In the genomic region with DNA sequence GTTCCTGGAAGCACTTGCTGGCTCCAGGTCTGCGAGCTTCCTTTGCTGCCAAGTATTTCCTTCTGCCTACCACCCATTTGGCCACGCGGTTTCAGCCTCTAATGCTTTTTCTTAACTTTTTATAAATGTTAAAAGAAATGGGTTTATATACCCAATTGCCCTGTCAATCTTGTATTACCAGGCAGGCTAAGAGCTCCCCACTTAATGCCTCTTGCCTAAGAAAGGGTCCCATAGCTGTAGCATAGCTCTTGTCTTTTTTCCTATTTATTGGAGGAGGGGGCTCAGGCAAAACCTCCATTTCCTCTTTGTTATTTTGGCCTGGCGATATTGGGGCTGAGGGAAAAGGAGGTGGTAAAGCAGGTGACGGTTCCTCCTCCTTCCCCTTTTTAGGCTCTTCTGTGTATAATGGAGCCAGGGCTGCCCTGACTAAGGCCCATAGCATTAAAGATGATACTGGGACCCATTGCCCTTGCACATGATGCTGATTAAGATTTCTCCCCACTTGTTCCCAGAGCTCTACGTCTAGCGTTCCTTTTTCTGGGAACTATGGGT, we compare ENCODE assay signal across 8 cellular contexts. TPM values are rescaled to one million over a fixed set of nuclear protein-coding genes. Genes with fewer than 3 reads are reported as not detected.
DNase-seq lines count a peak whose midpoint lies in the region; ATAC-seq and TF ChIP-seq lines count a peak whose summit lies in the region.

No MANE protein-coding gene starts in this region.

- 50 to 53% methylated on average over 7 of the region's 7 CpGs for WGBS in heart right ventricle, 2 donors

- peaks cover 0 to 12% (median 9%) of the 10 kb centered on the region in 9 donors for H3K4me1 ChIP-seq in heart right ventricle
- peaks cover 12% of the 10 kb centered on the region for H3K4me1 ChIP-seq in SJCRH30

- H3K27ac ChIP-seq in heart right ventricle (no peak overlapping the region), SJCRH30 (no peak overlapping the region)

- H3K4me3 ChIP-seq in heart right ventricle (peak overlapping the region in 6 of 10 donors; percentile 30 to 43 (median 37)), SJCRH30 (peak overlapping the region; percentile 53)

- H3K27me3 ChIP-seq in heart right ventricle: no peaks in the 10 kb centered on the region
- H3K27me3 ChIP-seq in SJCRH30: no peaks in the 10 kb centered on the region

- peaks cover 3% of the 10 kb centered on the region for H3K4me1 Mint-ChIP-seq in glutamatergic neuron (ENCODE audit: low read depth, unreplicated experiment)
- H3K4me1 Mint-ChIP-seq in type B pancreatic cell (ENCODE audit: unreplicated experiment): peaks cover 15% of the 10 kb centered on the region

- DNase-seq in heart right ventricle: no peak
- no peak for DNase-seq in cardiac septum (ENCODE audit: low spot score)
- DNase-seq in SJCRH30: no peak
- DNase-seq in glutamatergic neuron: no peak
- DNase-seq in type B pancreatic cell (ENCODE audit: extremely low spot score, unreplicated experiment): no peak
- no peak for DNase-seq in occipital lobe (lab: John Stamatoyannopoulos, UW)
- no peak for DNase-seq in GF-D8 (lab: John Stamatoyannopoulos, UW)
- DNase-seq in NCI-H2029 (lab: John Stamatoyannopoulos, UW): no peak

- no peak for ATAC-seq in heart right ventricle

- H3K36me3 ChIP-seq in heart right ventricle (no peaks in the 10 kb centered on the region), SJCRH30 (no peaks in the 10 kb centered on the region)

- H3K9me3 Mint-ChIP-seq in glutamatergic neuron (ENCODE audit: unreplicated experiment) (peaks cover 5% of the 10 kb centered on the region), type B pancreatic cell (peaks cover 4% of the 10 kb centered on the region)

- no peaks in the 10 kb centered on the region for H3K9me3 ChIP-seq in heart right ventricle
- H3K9me3 ChIP-seq in SJCRH30 (replicated peaks): no peaks in the 10 kb centered on the region

- H3K27ac Mint-ChIP-seq in glutamatergic neuron (ENCODE audit: unreplicated experiment): peak overlapping the region; percentile 90
- H3K27ac Mint-ChIP-seq in type B pancreatic cell: peak overlapping the region; percentile 91

- peaks cover 5% of the 10 kb centered on the region for H3K36me3 Mint-ChIP-seq in glutamatergic neuron (ENCODE audit: unreplicated experiment)
- H3K36me3 Mint-ChIP-seq in type B pancreatic cell: no peaks in the 10 kb centered on the region

- intact Hi-C loops in heart right ventricle (cut with DNase I): loop anchor here in 4 of 10 donors (5.0 kb wide), 2 partner anchors 33 to 38 kb away; partner anchors contain the start of gene ACTR6 (in 3 of the 4)
- intact Hi-C loops in cardiac septum (cut with DNase I): loop anchor here (5.0 kb wide), 1 partner anchor 38 kb away; the partner anchor contains the start of gene ACTR6

- H3K4me3 Mint-ChIP-seq in glutamatergic neuron (ENCODE audit: unreplicated experiment): peak overlapping the region; percentile 76
- H3K4me3 Mint-ChIP-seq in type B pancreatic cell: peak overlapping the region; percentile 86

- peaks cover 5% of the 10 kb centered on the region for H3K27me3 Mint-ChIP-seq in glutamatergic neuron (ENCODE audit: unreplicated experiment)
- no peaks in the 10 kb centered on the region for H3K27me3 Mint-ChIP-seq in type B pancreatic cell

- no peak for TF ChIP-seq CTCF in heart right ventricle (IDR thresholded peaks at IDR 0.05)
- TF ChIP-seq CTCF in glutamatergic neuron (IDR thresholded peaks at IDR 0.05; ENCODE audit: partially characterized antibody, unreplicated experiment): no peak
- TF ChIP-seq CTCF in type B pancreatic cell (conservative IDR thresholded peaks at IDR 0.05): no peak

RNA-seq across cellular contexts. Expression of gene BLTP3B, which starts 21.6 kb away (rescaled TPM):
- total RNA-seq in heart right ventricle: 10 to 100 TPM; 12.2 to 18.0 (median 15.2) TPM
- 1 to 10 TPM; 6.0 to 9.9 TPM for polyA plus RNA-seq in heart right ventricle
- total RNA-seq in cardiac septum: 20.2 TPM
- 27.1 and 33.6 TPM in 2 replicates for total RNA-seq in SJCRH30 (2014; rRNA removed; shearing (Covaris generic))
- 25.7 TPM for total RNA-seq in glutamatergic neuron (ENCODE audit: unreplicated experiment)
- 12.0 and 19.5 TPM in 2 replicates for total RNA-seq in type B pancreatic cell (ENCODE audit: low replicate concordance)
- 99.2 TPM for total RNA-seq in occipital lobe

RNA-seq across cellular contexts. Expression of gene ACTR6, which starts 36.4 kb away (rescaled TPM):
- 10 to 100 TPM; 17.8 to 27.5 (median 19.8) TPM for total RNA-seq in heart right ventricle
- 10 to 100 TPM in 1 of 2 donors, 1 to 10 TPM in 1; 9.4 to 16.8 TPM for polyA plus RNA-seq in heart right ventricle
- total RNA-seq in cardiac septum: 18.6 TPM
- total RNA-seq in SJCRH30 (2014; rRNA removed; shearing (Covaris generic)): 25.2 TPM in 2 replicates
- 36.0 TPM for total RNA-seq in glutamatergic neuron (ENCODE audit: unreplicated experiment)
- total RNA-seq in type B pancreatic cell (ENCODE audit: low replicate concordance): 24.1 and 32.9 TPM in 2 replicates
- total RNA-seq in occipital lobe: 50.5 TPM
